ENCODE assay signal across 1 cellular context in genomic region chr1:207298186-207298585, GRCh38.
TF ChIP-seq lines count a peak whose summit lies in the region.

No MANE protein-coding gene starts in this region.

TF ChIP-seq in GM23338, 12 proteins besides CTCF, POLR2A, EP300 and RAD21 (continued from another document):
- TF ChIP-seq, protein P1, sequence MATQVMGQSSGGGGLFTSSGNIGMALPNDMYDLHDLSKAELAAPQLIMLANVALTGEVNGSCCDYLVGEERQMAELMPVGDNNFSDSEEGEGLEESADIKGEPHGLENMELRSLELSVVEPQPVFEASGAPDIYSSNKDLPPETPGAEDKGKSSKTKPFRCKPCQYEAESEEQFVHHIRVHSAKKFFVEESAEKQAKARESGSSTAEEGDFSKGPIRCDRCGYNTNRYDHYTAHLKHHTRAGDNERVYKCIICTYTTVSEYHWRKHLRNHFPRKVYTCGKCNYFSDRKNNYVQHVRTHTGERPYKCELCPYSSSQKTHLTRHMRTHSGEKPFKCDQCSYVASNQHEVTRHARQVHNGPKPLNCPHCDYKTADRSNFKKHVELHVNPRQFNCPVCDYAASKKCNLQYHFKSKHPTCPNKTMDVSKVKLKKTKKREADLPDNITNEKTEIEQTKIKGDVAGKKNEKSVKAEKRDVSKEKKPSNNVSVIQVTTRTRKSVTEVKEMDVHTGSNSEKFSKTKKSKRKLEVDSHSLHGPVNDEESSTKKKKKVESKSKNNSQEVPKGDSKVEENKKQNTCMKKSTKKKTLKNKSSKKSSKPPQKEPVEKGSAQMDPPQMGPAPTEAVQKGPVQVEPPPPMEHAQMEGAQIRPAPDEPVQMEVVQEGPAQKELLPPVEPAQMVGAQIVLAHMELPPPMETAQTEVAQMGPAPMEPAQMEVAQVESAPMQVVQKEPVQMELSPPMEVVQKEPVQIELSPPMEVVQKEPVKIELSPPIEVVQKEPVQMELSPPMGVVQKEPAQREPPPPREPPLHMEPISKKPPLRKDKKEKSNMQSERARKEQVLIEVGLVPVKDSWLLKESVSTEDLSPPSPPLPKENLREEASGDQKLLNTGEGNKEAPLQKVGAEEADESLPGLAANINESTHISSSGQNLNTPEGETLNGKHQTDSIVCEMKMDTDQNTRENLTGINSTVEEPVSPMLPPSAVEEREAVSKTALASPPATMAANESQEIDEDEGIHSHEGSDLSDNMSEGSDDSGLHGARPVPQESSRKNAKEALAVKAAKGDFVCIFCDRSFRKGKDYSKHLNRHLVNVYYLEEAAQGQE (IDR thresholded peaks at IDR 0.05; ENCODE audit: unreplicated experiment), result no peak
- no peak for TF ChIP-seq NANOG (IDR thresholded peaks at IDR 0.05; ENCODE audit: borderline replicate concordance)
